In the genomic region with DNA sequence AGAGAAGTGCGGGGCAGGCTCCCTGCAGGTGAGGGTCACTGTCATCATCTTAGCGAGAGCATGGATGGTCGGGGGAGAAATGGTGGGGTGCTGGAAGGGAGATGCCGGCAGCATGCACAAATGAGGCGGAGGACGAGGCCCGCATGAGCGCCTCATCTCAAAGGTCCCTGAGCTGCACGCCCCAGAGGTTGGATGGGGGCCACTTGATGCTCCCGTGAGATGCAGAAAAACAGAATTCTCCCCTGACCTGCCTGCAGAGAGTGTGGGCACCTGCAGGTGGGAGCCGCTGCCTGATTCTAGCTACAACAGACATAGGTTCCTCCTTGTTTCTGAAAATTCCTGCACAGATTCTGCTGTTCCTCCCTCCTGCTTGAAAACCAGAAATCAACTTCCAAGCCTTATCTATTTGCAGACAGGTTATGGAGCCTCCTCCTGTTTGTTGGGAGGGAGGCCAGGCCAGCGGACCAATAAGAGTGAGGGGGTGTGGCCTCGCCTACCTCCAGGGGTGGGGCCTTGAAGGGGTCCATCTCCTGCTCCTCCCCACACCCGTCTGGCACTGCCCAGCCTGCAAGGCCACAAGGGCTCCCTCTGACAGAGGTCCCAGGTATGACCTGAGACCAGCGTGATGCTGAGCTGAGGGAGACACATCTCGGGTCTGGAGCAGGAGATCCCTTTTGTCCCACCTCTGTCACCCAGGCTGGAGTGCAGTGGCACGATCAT, we compare ENCODE assay signal across 8 cellular contexts.
DNase-seq lines count a peak whose midpoint lies in the region; ATAC-seq, FAIRE-seq and TF ChIP-seq lines count a peak whose summit lies in the region.

No MANE protein-coding gene starts in this region.

- TF ChIP-seq POLR2A in heart left ventricle (IDR thresholded peaks at IDR 0.05) (no peak), K562 (conservative IDR thresholded peaks at IDR 0.05) (no peak)

- peak overlapping the region; percentile 74 for H3K27ac Mint-ChIP-seq in stimulated activated effector memory CD8-positive, alpha-beta T cell treated with anti-CD3 and anti-CD28 coated beads, Interleukin-12 subunit alpha, Interleukin-12 subunit beta, amount 100 ng/mL, for 72 hours

- WGBS in heart left ventricle, 4 donors = 88 to 92% (median 89%) methylated on average over 12 to 17 of the region's 17 CpGs
- 7% methylated on average over 15 of the region's 17 CpGs for WGBS in K562 (ENCODE audit: insufficient coverage, low coverage, missing lambda C conversion rate)

- ATAC-seq in heart left ventricle (peak in 3 of 4 donors; percentile 16 to 63 (median 35)), GM21786 (IDR thresholded peaks at IDR 0.05; ENCODE audit: unreplicated experiment) (peak; percentile 84), K562 (peak; percentile 100)
- ATAC-seq in stimulated activated effector memory CD8-positive, alpha-beta T cell treated with anti-CD3 and anti-CD28 coated beads, Interleukin-12 subunit alpha, Interleukin-12 subunit beta, amount 100 ng/mL, for 72 hours = peak; percentile 72

- H3K4me3 Mint-ChIP-seq in stimulated activated effector memory CD8-positive, alpha-beta T cell treated with anti-CD3 and anti-CD28 coated beads, Interleukin-12 subunit alpha, Interleukin-12 subunit beta, amount 100 ng/mL, for 72 hours = no peak overlapping the region

- H3K4me1 Mint-ChIP-seq in stimulated activated effector memory CD8-positive, alpha-beta T cell treated with anti-CD3 and anti-CD28 coated beads, Interleukin-12 subunit alpha, Interleukin-12 subunit beta, amount 100 ng/mL, for 72 hours = peaks cover 14% of the 10 kb centered on the region

- CTCF ChIA-PET in K562 (lab: Yijun Ruan, JAX; ENCODE audit: low intra/inter-chr PET ratio) = no interaction called here

- H2AFZ ChIP-seq in K562 (ENCODE audit: low read depth, low read length) = peak overlapping the region; percentile 74

- peak overlapping the region in 1 of 2 experiments; percentile 19; a peak in 1 of 4 replicates for H3K9ac ChIP-seq in K562 (ENCODE audit: insufficient read depth in 1 of 2, low read depth in 2 of 2, low read length in 2 of 2)

- H3K4me1 ChIP-seq in heart left ventricle = no peaks in the 10 kb centered on the region
- no peaks in the 10 kb centered on the region for H3K4me1 ChIP-seq in left ventricle myocardium inferior
- H3K4me1 ChIP-seq in K562 (replicated peaks in 1 of 2; ENCODE audit: control insufficient read depth in 2 of 2, insufficient read depth in 2 of 2, low read length in 2 of 2) = peaks cover 15 to 19% of the 10 kb centered on the region in 2 experiments

- DNase-seq in heart left ventricle (no peak), left ventricle myocardium inferior (no peak), NCI-H2196 treated with DMSO at 0.1 percent for 48 hours (lab: John Stamatoyannopoulos, UW; ENCODE audit: unreplicated experiment) (peak; percentile 87), K562 (ENCODE audit: extremely low read depth in 1 of 4, low spot score in 3 of 4) (peak; percentile 86 to 99 (median 98)), middle frontal gyrus (ENCODE audit: extremely low spot score, low spot score) (no peak)
- no peak for DNase-seq in stimulated activated effector memory CD8-positive, alpha-beta T cell treated with anti-CD3 and anti-CD28 coated beads, Interleukin-12 subunit alpha, Interleukin-12 subunit beta, amount 100 ng/mL, for 72 hours (ENCODE audit: low spot score in 2 of 2)
- DNase-seq in NK-92 treated with Interleukin-12 subunit alpha and Interleukin-12 subunit beta, amount 100 ng/mL, for 24 hours (lab: John Stamatoyannopoulos, UW) = no peak

- POLR2A ChIA-PET in K562 (lab: Yijun Ruan, JAX) = interaction anchor here (0.5 to 0.7 kb wide), 3 partner anchors 12 to 367 kb away, joined by 3 read pairs; no protein-coding TSS in a partner anchor

- no peaks in the 10 kb centered on the region for H3K9me3 Mint-ChIP-seq in stimulated activated effector memory CD8-positive, alpha-beta T cell treated with anti-CD3 and anti-CD28 coated beads, Interleukin-12 subunit alpha, Interleukin-12 subunit beta, amount 100 ng/mL, for 72 hours

- FAIRE-seq in K562 (lab: Jason Lieb, UNC) = peak; percentile 99

- H3K4me3 ChIP-seq in heart left ventricle (no peak overlapping the region), left ventricle myocardium inferior (no peak overlapping the region), K562 (no peak overlapping the region)

- H3K79me2 ChIP-seq in K562 (ENCODE audit: control insufficient read depth, insufficient read depth, low read length) = no peaks in the 10 kb centered on the region

- H3K36me3 Mint-ChIP-seq in stimulated activated effector memory CD8-positive, alpha-beta T cell treated with anti-CD3 and anti-CD28 coated beads, Interleukin-12 subunit alpha, Interleukin-12 subunit beta, amount 100 ng/mL, for 72 hours = peaks cover 57% of the 10 kb centered on the region

- peaks cover 2% of the 10 kb centered on the region for H3K9me1 ChIP-seq in K562 (ENCODE audit: control insufficient read depth, insufficient read depth, low read length)

- TF ChIP-seq EP300 in K562 (IDR thresholded peaks at IDR 0.05; ENCODE audit: low read length) = 0 out of 2 replicates have a peak, but pooled peaks have one; percentile 3

- H4K20me1 ChIP-seq in K562 (replicated peaks; ENCODE audit: control insufficient read depth, insufficient read depth, low read length) = peaks cover 8% of the 10 kb centered on the region

- H3K27me3 ChIP-seq in heart left ventricle (no peaks in the 10 kb centered on the region), left ventricle myocardium inferior (ENCODE audit: low read depth) (no peaks in the 10 kb centered on the region), K562 (ENCODE audit: control insufficient read depth in 2 of 2, insufficient read depth in 2 of 2, low read length in 2 of 2) (no peaks in the 10 kb centered on the region)

- TF ChIP-seq CTCF in heart left ventricle (IDR thresholded peaks at IDR 0.05) (no peak), left ventricle myocardium inferior (IDR thresholded peaks at IDR 0.05; ENCODE audit: borderline replicate concordance) (no peak), K562 (IDR thresholded peaks at IDR 0.05 in 2 of 3, conservative IDR thresholded peaks at IDR 0.05 in 1 of 3; ENCODE audit: insufficient read depth in 2 of 3, low read depth in 1 of 3, low read length in 3 of 3) (no peak)

- in situ Hi-C loops in K562 (cut with MboI) = no loop called here

- H3K27ac ChIP-seq in heart left ventricle (no peak overlapping the region), left ventricle myocardium inferior (replicated peaks) (no peak overlapping the region), K562 (ENCODE audit: extremely low read depth, low read depth, low read length) (no peak overlapping the region)

- no peak for TF ChIP-seq RAD21 in K562 (CRISPR knock-in tag; conservative IDR thresholded peaks at IDR 0.05 in 1 of 2, IDR thresholded peaks at IDR 0.05 in 1 of 2)

- H3K9me3 ChIP-seq in heart left ventricle = no peaks in the 10 kb centered on the region
- H3K9me3 ChIP-seq in left ventricle myocardium inferior (replicated peaks) = no peaks in the 10 kb centered on the region
- H3K9me3 ChIP-seq in K562 (replicated peaks; ENCODE audit: control insufficient read depth, insufficient read depth, low read depth, low read length) = no peaks in the 10 kb centered on the region

- intact Hi-C loops in heart left ventricle (cut with DNase I) = no loop called here
- intact Hi-C loops in left ventricle myocardium inferior (cut with micrococcal nuclease) = no loop called here
- intact Hi-C loops in K562 (cut with micrococcal nuclease) = no loop called here

- peak overlapping the region; percentile 73 for H3K4me2 ChIP-seq in K562 (ENCODE audit: insufficient read depth, low read length)

- no TSS peak for BruUV-seq in K562 (replicated peaks; lab: Mats Ljungman, UMichigan)

- H3K36me3 ChIP-seq in heart left ventricle (peaks cover 0 to 37% (median 27%) of the 10 kb centered on the region in 9 donors), left ventricle myocardium inferior (peaks cover 19% of the 10 kb centered on the region), K562 (ENCODE audit: control insufficient read depth, insufficient read depth, low read length) (peaks cover 2% of the 10 kb centered on the region; the same call in 1 of the 3 replicates)

TF ChIP-seq in K562, 482 proteins besides CTCF, POLR2A, EP300 and RAD21 (continues in another document):
- peak; percentile 26; the same call in 1 of the 2 replicates for TF ChIP-seq CBFA2T3 (IDR thresholded peaks at IDR 0.05)
- TF ChIP-seq WHSC1 (IDR thresholded peaks at IDR 0.05; ENCODE audit: low read length) = no peak
- no peak for TF ChIP-seq ZNF3 (CRISPR knock-in tag; IDR thresholded peaks at IDR 0.05)
- no peak for TF ChIP-seq HCFC1 (IDR thresholded peaks at IDR 0.05; ENCODE audit: low read depth, low read length)
- TF ChIP-seq TCF3 (CRISPR knock-in tag; IDR thresholded peaks at IDR 0.05) = 0 out of 2 replicates have a peak, but pooled peaks have one; percentile 4
- no peak for TF ChIP-seq IRF2 (CRISPR knock-in tag; IDR thresholded peaks at IDR 0.05)
- TF ChIP-seq E2F8 (IDR thresholded peaks at IDR 0.05; ENCODE audit: low read depth, partially characterized antibody) = no peak
- TF ChIP-seq SIRT6 (IDR thresholded peaks at IDR 0.05; ENCODE audit: low read depth, low read length) = no peak
- no peak for TF ChIP-seq TBL1XR1 (IDR thresholded peaks at IDR 0.05; ENCODE audit: low read length in 2 of 2)

Comparison
In these comparisons a context has a peak if more than half of its experiments do, and no peak if none do; other contexts are left out.
1. ATAC-seq: peak in every context shown above with its lines; median percentile 100 in K562; 84 in GM21786; 72 in stimulated activated effector memory CD8-positive, alpha-beta T cell treated with anti-CD3 and anti-CD28 coated beads, Interleukin-12 subunit alpha, Interleukin-12 subunit beta, amount 100 ng/mL, for 72 hours; 35 in heart left ventricle.
2. DNase-seq: peak in NCI-H2196 treated with DMSO at 0.1 percent for 48 hours (single experiment) and K562 (4 of 4); none in heart left ventricle (0 of 5), left ventricle myocardium inferior (single experiment), stimulated activated effector memory CD8-positive, alpha-beta T cell treated with anti-CD3 and anti-CD28 coated beads, Interleukin-12 subunit alpha, Interleukin-12 subunit beta, amount 100 ng/mL, for 72 hours (0 of 2), NK-92 treated with Interleukin-12 subunit alpha and Interleukin-12 subunit beta, amount 100 ng/mL, for 24 hours (single experiment) and middle frontal gyrus (single experiment).